ENCODE assay signal across 8 cellular contexts in the genomic region with DNA sequence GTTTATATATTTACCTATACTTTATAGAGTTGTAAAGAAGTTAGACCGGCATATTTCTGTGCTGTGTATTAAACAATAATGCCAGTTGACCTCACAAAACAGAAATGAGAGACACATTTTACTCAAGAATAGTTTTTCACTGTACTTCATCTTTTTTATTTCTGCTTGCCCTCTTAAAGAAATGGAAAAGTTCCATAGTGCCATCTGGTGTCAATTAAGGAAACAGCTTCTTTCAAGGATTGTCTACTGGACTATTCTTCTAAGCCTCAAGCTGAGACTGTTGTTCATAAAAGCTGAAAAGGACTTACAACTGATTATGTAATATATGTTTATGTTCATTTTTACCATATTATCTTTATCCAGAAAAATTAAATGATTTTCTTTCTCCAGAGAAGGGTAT.
DNase-seq lines count a peak whose midpoint lies in the region; ATAC-seq, FAIRE-seq and TF ChIP-seq lines count a peak whose summit lies in the region.

No MANE protein-coding gene starts in this region.

- TF ChIP-seq CTCF in PC-3 (conservative IDR thresholded peaks at IDR 0.05; ENCODE audit: low read depth, low read length) (peak; percentile 63), Calu3 (IDR thresholded peaks at IDR 0.05; ENCODE audit: unreplicated experiment) (no peak)

- H4K20me1 ChIP-seq in PC-3 (ENCODE audit: low read length) = no peaks in the 10 kb centered on the region

- H3K79me2 ChIP-seq in PC-3 (ENCODE audit: low read length) = no peaks in the 10 kb centered on the region

- CTCF ChIA-PET in PC-3 (lab: Charles Lee) = interaction anchor here (0.6 kb wide), 1 partner anchor 1071 kb away, joined by 4 read pairs; no protein-coding TSS in a partner anchor
- CTCF ChIA-PET in Calu3 (lab: Charles Lee) = no interaction called here

- H3K4me3 ChIP-seq in PC-3 (ENCODE audit: low read length) = no peak overlapping the region

- no peaks in the 10 kb centered on the region for H3K4me1 Mint-ChIP-seq in Calu3 (ENCODE audit: low read depth, unreplicated experiment)

- no peak overlapping the region for H2AFZ ChIP-seq in PC-3 (ENCODE audit: low read length)

- POLR2A ChIA-PET in PC-3 (lab: Charles Lee; ENCODE audit: unreplicated experiment) = interaction anchor here (0.6 kb wide), 1 partner anchor 297 kb away, joined by 5 read pairs; no protein-coding TSS in a partner anchor

- H3K27ac ChIP-seq in PC-3 (ENCODE audit: low read length) = no peak overlapping the region

- no TSS peak for BruUV-seq in PC-3 (replicated peaks; lab: Mats Ljungman, UMichigan)
- no TSS peak for BruUV-seq in Calu3 (replicated peaks; lab: Mats Ljungman, UMichigan)

- no peaks in the 10 kb centered on the region for H3K27me3 ChIP-seq in PC-3 (ENCODE audit: low read length)

- H3K4me3 Mint-ChIP-seq in Calu3 (ENCODE audit: low read depth, unreplicated experiment) = no peak overlapping the region

- no peaks in the 10 kb centered on the region for H3K4me1 ChIP-seq in PC-3 (ENCODE audit: insufficient read depth, low read length)

- H3K9me2 ChIP-seq in PC-3 (replicated peaks; ENCODE audit: low read length) = no peaks in the 10 kb centered on the region

- intact Hi-C loops in PC-3 (cut with micrococcal nuclease) = loop anchor here (1.0 to 10.0 kb wide), 2 partner anchors 1071 to 1214 kb away; no protein-coding TSS in a partner anchor
- intact Hi-C loops in Calu3 (cut with micrococcal nuclease; ENCODE audit: unreplicated experiment) = no loop called here

- H3K4me2 ChIP-seq in PC-3 (ENCODE audit: low read length) = no peak overlapping the region

- H3K9me3 ChIP-seq in PC-3 (ENCODE audit: low read length) = no peaks in the 10 kb centered on the region

- no peaks in the 10 kb centered on the region for H3K36me3 ChIP-seq in PC-3 (ENCODE audit: low read depth, low read length)

- H3K27me3 Mint-ChIP-seq in Calu3 (ENCODE audit: unreplicated experiment) = no peaks in the 10 kb centered on the region

- no peaks in the 10 kb centered on the region for H3K36me3 Mint-ChIP-seq in Calu3 (ENCODE audit: insufficient read depth, unreplicated experiment)

- ATAC-seq in PC-3 (peak; percentile 38), GM18861 (IDR thresholded peaks at IDR 0.05; ENCODE audit: unreplicated experiment) (no peak)

- FAIRE-seq in frontal cortex (lab: Jason Lieb, UNC) = peak; percentile 43

- H3K27ac Mint-ChIP-seq in Calu3 (ENCODE audit: unreplicated experiment) = no peak overlapping the region

- no peaks in the 10 kb centered on the region for H3F3A ChIP-seq in PC-3 (ENCODE audit: low read length, unreplicated experiment)

- peaks cover under 1% of the 10 kb centered on the region for H3K9me3 Mint-ChIP-seq in Calu3 (ENCODE audit: low read depth, unreplicated experiment)

- no peak overlapping the region for H3K9ac ChIP-seq in PC-3 (ENCODE audit: low read length)

- DNase-seq in COR-L47 (lab: John Stamatoyannopoulos, UW) (peak; percentile 64), HPDE6-E6E7 (ENCODE audit: extremely low spot score) (peak; percentile 7), PC-3 (peak; percentile 55), frontal cortex (ENCODE audit: low spot score in 2 of 2) (no peak), epidermal melanocyte (ENCODE audit: insufficient read length, low spot score) (no peak), Calu3 (no peak)
- no peak for DNase-seq in activated naive CD4-positive, alpha-beta T cell treated with anti-CD3 and anti-CD28 coated beads, Interleukin-2, amount 50 U/mL, for 16 hours

Comparison
In these comparisons a context has a peak if more than half of its experiments do, and no peak if none do; other contexts are left out.
1. DNase-seq: peak in COR-L47 (single experiment), HPDE6-E6E7 (single experiment) and PC-3 (single experiment); none in frontal cortex (0 of 2), activated naive CD4-positive, alpha-beta T cell treated with anti-CD3 and anti-CD28 coated beads, Interleukin-2, amount 50 U/mL, for 16 hours (single experiment), epidermal melanocyte (single experiment) and Calu3 (single experiment).